1 cellular context compared by ENCODE assay signal in genomic region chr11:65961267-65962135, GRCh38.
TF ChIP-seq lines count a peak whose summit lies in the region.

Gene SART1, plus strand, starts transcription at chr11:65961734. Its CDS starts 47 bp downstream, at chr11:65961781.

TF ChIP-seq in HepG2, 621 proteins besides CTCF, POLR2A, EP300 and RAD21 (continued from another document and continues in another):
- no peak for TF ChIP-seq CHCHD3 (CRISPR knock-in tag; IDR thresholded peaks at IDR 0.05)
- TF ChIP-seq SMYD3 (CRISPR knock-in tag; IDR thresholded peaks at IDR 0.05): no peak
- TF ChIP-seq, protein P1, sequence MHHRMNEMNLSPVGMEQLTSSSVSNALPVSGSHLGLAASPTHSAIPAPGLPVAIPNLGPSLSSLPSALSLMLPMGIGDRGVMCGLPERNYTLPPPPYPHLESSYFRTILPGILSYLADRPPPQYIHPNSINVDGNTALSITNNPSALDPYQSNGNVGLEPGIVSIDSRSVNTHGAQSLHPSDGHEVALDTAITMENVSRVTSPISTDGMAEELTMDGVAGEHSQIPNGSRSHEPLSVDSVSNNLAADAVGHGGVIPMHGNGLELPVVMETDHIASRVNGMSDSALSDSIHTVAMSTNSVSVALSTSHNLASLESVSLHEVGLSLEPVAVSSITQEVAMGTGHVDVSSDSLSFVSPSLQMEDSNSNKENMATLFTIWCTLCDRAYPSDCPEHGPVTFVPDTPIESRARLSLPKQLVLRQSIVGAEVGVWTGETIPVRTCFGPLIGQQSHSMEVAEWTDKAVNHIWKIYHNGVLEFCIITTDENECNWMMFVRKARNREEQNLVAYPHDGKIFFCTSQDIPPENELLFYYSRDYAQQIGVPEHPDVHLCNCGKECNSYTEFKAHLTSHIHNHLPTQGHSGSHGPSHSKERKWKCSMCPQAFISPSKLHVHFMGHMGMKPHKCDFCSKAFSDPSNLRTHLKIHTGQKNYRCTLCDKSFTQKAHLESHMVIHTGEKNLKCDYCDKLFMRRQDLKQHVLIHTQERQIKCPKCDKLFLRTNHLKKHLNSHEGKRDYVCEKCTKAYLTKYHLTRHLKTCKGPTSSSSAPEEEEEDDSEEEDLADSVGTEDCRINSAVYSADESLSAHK (CRISPR knock-in tag; IDR thresholded peaks at IDR 0.05; ENCODE audit: borderline replicate concordance): no peak
- TF ChIP-seq, protein P2, sequence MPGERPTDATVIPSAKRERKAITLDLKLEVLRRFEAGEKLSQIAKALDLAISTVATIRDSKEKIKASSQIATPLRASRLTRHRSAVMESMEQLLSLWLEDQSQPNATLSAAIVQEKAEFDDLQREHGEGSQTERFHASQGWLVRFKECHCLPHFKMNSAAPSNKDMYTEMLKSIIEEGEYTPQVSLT (CRISPR knock-in tag; IDR thresholded peaks at IDR 0.05; ENCODE audit: borderline replicate concordance, low read depth): no peak
- TF ChIP-seq SIN3B (IDR thresholded peaks at IDR 0.05; ENCODE audit: low read length): peak; percentile 66; the same call in 1 of the 2 replicates
- TF ChIP-seq SP5 (CRISPR knock-in tag; IDR thresholded peaks at IDR 0.05; ENCODE audit: borderline replicate concordance, low read depth): no peak; the same call in 1 of the 2 replicates
- TF ChIP-seq ZNF296 (CRISPR knock-in tag; conservative IDR thresholded peaks at IDR 0.05): no peak
- no peak for TF ChIP-seq HNF4G (IDR thresholded peaks at IDR 0.05; ENCODE audit: borderline replicate concordance, low read depth, low read length)
- TF ChIP-seq HNF4G (CRISPR knock-in tag; IDR thresholded peaks at IDR 0.05; ENCODE audit: borderline replicate concordance, low read depth): peak; percentile 53; the same call in 1 of the 2 replicates
- TF ChIP-seq ZNF383 (CRISPR knock-in tag; IDR thresholded peaks at IDR 0.05; ENCODE audit: borderline replicate concordance): 0 out of 2 replicates have a peak, but pooled peaks have one; percentile 56
- peak; percentile 48; the same call in 1 of the 2 replicates for TF ChIP-seq ZSCAN9 (CRISPR knock-in tag; IDR thresholded peaks at IDR 0.05; ENCODE audit: borderline replicate concordance)
- TF ChIP-seq ZBTB3 (CRISPR knock-in tag; IDR thresholded peaks at IDR 0.05; ENCODE audit: borderline replicate concordance, low read depth): no peak
- TF ChIP-seq ZNF569 (CRISPR knock-in tag; IDR thresholded peaks at IDR 0.05; ENCODE audit: borderline replicate concordance): peak; percentile 46; the same call in 1 of the 2 replicates
- peak; percentile 58; the same call in 1 of the 2 replicates for TF ChIP-seq ZNF205 (CRISPR knock-in tag; IDR thresholded peaks at IDR 0.05)
- TF ChIP-seq DDIT3 (CRISPR knock-in tag; IDR thresholded peaks at IDR 0.05): no peak
- peak; percentile 86 for TF ChIP-seq HNF1B (CRISPR knock-in tag; IDR thresholded peaks at IDR 0.05)
- TF ChIP-seq ZFP36 (IDR thresholded peaks at IDR 0.05; ENCODE audit: borderline replicate concordance, low read depth, low read length, partially characterized antibody): no peak
- TF ChIP-seq NBN (conservative IDR thresholded peaks at IDR 0.05): no peak
- no peak for TF ChIP-seq ZNF282 (IDR thresholded peaks at IDR 0.05; ENCODE audit: partially characterized antibody)
- TF ChIP-seq RARG (CRISPR knock-in tag; IDR thresholded peaks at IDR 0.05; ENCODE audit: low read depth): no peak
- TF ChIP-seq SMC3 (IDR thresholded peaks at IDR 0.05; ENCODE audit: low read length): no peak
- TF ChIP-seq ATRX (CRISPR knock-in tag; IDR thresholded peaks at IDR 0.05; ENCODE audit: borderline replicate concordance): no peak
- TF ChIP-seq ZNF3 (CRISPR knock-in tag; IDR thresholded peaks at IDR 0.05): peak; percentile 31; the same call in 1 of the 2 replicates
- no peak for TF ChIP-seq BHLHE40 (IDR thresholded peaks at IDR 0.05; ENCODE audit: low read length)
- TF ChIP-seq SYNCRIP (IDR thresholded peaks at IDR 0.05; ENCODE audit: insufficient read depth, low read depth, low read length): no peak
- peak; percentile 89; the same call in 1 of the 2 replicates for TF ChIP-seq ZNF337 (CRISPR knock-in tag; IDR thresholded peaks at IDR 0.05; ENCODE audit: borderline replicate concordance, low read depth)
- TF ChIP-seq, protein P3, sequence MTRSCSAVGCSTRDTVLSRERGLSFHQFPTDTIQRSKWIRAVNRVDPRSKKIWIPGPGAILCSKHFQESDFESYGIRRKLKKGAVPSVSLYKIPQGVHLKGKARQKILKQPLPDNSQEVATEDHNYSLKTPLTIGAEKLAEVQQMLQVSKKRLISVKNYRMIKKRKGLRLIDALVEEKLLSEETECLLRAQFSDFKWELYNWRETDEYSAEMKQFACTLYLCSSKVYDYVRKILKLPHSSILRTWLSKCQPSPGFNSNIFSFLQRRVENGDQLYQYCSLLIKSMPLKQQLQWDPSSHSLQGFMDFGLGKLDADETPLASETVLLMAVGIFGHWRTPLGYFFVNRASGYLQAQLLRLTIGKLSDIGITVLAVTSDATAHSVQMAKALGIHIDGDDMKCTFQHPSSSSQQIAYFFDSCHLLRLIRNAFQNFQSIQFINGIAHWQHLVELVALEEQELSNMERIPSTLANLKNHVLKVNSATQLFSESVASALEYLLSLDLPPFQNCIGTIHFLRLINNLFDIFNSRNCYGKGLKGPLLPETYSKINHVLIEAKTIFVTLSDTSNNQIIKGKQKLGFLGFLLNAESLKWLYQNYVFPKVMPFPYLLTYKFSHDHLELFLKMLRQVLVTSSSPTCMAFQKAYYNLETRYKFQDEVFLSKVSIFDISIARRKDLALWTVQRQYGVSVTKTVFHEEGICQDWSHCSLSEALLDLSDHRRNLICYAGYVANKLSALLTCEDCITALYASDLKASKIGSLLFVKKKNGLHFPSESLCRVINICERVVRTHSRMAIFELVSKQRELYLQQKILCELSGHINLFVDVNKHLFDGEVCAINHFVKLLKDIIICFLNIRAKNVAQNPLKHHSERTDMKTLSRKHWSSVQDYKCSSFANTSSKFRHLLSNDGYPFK (CRISPR knock-in tag; IDR thresholded peaks at IDR 0.05; ENCODE audit: borderline replicate concordance): peak; percentile 75; the same call in 1 of the 2 replicates
- TF ChIP-seq KDM3A (CRISPR knock-in tag; IDR thresholded peaks at IDR 0.05; ENCODE audit: low read depth): peak; percentile 80
- TF ChIP-seq, protein P4, sequence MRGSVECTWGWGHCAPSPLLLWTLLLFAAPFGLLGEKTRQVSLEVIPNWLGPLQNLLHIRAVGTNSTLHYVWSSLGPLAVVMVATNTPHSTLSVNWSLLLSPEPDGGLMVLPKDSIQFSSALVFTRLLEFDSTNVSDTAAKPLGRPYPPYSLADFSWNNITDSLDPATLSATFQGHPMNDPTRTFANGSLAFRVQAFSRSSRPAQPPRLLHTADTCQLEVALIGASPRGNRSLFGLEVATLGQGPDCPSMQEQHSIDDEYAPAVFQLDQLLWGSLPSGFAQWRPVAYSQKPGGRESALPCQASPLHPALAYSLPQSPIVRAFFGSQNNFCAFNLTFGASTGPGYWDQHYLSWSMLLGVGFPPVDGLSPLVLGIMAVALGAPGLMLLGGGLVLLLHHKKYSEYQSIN (CRISPR knock-in tag; IDR thresholded peaks at IDR 0.05; ENCODE audit: borderline replicate concordance): no peak
- 0 out of 2 replicates have a peak, but pooled peaks have one; percentile 30 for TF ChIP-seq DNMT3B (CRISPR knock-in tag; conservative IDR thresholded peaks at IDR 0.05)
- peak; percentile 63 for TF ChIP-seq SP4 (CRISPR knock-in tag; IDR thresholded peaks at IDR 0.05)
- no peak for TF ChIP-seq SAFB2 (CRISPR knock-in tag; IDR thresholded peaks at IDR 0.05; ENCODE audit: borderline replicate concordance, low read depth)
- TF ChIP-seq, protein P5, sequence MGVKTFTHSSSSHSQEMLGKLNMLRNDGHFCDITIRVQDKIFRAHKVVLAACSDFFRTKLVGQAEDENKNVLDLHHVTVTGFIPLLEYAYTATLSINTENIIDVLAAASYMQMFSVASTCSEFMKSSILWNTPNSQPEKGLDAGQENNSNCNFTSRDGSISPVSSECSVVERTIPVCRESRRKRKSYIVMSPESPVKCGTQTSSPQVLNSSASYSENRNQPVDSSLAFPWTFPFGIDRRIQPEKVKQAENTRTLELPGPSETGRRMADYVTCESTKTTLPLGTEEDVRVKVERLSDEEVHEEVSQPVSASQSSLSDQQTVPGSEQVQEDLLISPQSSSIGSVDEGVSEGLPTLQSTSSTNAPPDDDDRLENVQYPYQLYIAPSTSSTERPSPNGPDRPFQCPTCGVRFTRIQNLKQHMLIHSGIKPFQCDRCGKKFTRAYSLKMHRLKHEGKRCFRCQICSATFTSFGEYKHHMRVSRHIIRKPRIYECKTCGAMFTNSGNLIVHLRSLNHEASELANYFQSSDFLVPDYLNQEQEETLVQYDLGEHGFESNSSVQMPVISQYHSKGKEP (CRISPR knock-in tag; IDR thresholded peaks at IDR 0.05): no peak
- TF ChIP-seq ZNF800 (CRISPR knock-in tag; IDR thresholded peaks at IDR 0.05): peak; percentile 43; the same call in 1 of the 2 replicates
- TF ChIP-seq CAMTA2 (CRISPR knock-in tag; IDR thresholded peaks at IDR 0.05; ENCODE audit: borderline replicate concordance): 0 out of 2 replicates have a peak, but pooled peaks have one; percentile 74
- peak; percentile 97 for TF ChIP-seq HDAC1 (CRISPR knock-in tag; IDR thresholded peaks at IDR 0.05)
- TF ChIP-seq RELA (CRISPR knock-in tag; IDR thresholded peaks at IDR 0.05): no peak
- no peak for TF ChIP-seq ZBTB8A (CRISPR knock-in tag; IDR thresholded peaks at IDR 0.05; ENCODE audit: borderline replicate concordance, low read depth)
- TF ChIP-seq SOX5 (CRISPR knock-in tag; IDR thresholded peaks at IDR 0.05; ENCODE audit: borderline replicate concordance): peak; percentile 27; the same call in 1 of the 2 replicates
- TF ChIP-seq TBP (CRISPR knock-in tag; IDR thresholded peaks at IDR 0.05): no peak
- TF ChIP-seq BCLAF1 (IDR thresholded peaks at IDR 0.05): no peak
- TF ChIP-seq JUND (CRISPR knock-in tag; IDR thresholded peaks at IDR 0.05): 0 out of 2 replicates have a peak, but pooled peaks have one; percentile 46
- TF ChIP-seq NCOA5 (CRISPR knock-in tag; IDR thresholded peaks at IDR 0.05): no peak
- no peak; the same call in 1 of the 2 replicates for TF ChIP-seq FOXO1 (CRISPR knock-in tag; IDR thresholded peaks at IDR 0.05)
- peak; percentile 69; the same call in 1 of the 2 replicates for TF ChIP-seq FOXC1 (CRISPR knock-in tag; IDR thresholded peaks at IDR 0.05; ENCODE audit: borderline replicate concordance)
- no peak for TF ChIP-seq XBP1 (CRISPR knock-in tag; IDR thresholded peaks at IDR 0.05)
- no peak for TF ChIP-seq ZNF7 (CRISPR knock-in tag; IDR thresholded peaks at IDR 0.05)
- no peak for TF ChIP-seq ZNF724P (CRISPR knock-in tag; IDR thresholded peaks at IDR 0.05; ENCODE audit: borderline replicate concordance)
